29 cellular contexts compared by ENCODE assay signal in the genomic region with DNA sequence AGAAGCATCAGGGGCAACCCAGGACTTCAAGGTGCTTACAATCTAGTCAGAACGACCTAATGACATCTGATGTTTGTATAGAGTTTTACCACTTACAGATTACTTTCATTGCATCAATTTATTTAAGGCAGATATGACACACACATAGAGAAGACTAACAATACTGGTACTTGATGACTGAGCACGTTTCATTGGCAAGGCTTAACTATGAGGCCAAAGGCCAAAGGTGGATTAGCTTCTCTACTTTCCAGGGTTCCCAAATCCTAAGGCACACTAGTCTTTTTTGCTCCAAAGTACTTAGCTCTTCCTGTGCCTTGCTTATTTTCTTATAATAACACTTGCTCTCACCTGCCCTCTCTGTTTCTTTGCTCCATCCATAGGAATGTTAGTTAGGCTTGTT.
"Had no signal": no experiment of that assay in that cellular context is flagged by ENCODE, and none has a peak within 500 bp of the region (broad histone marks: within the 10 kb centered on the region; RNA-seq: fewer than 3 reads in every experiment).

No MANE protein-coding gene starts in this region.

- H3K36me3 ChIP-seq: ovary, stomach, thoracic aorta, thyroid gland, tibial nerve, upper lobe of left lung, vagina had no signal

- FAIRE-seq: urothelium cell line had no signal

- H3K4me1 ChIP-seq: parathyroid adenoma, psoas muscle, stomach, thyroid gland, upper lobe of left lung had no signal

- H3K27ac ChIP-seq: ovary, parathyroid adenoma, psoas muscle, skin epidermis, stomach, thoracic aorta, thyroid gland, tibial nerve, upper lobe of left lung, vagina had no signal

- H3K9me3 ChIP-seq: ovary, psoas muscle, stomach, thoracic aorta, thyroid gland, tibial nerve, upper lobe of left lung, vagina had no signal

- H3K4me3 Mint-ChIP-seq: naive thymus-derived CD8-positive, alpha-beta T cell; natural killer cell treated with Interleukin-12 subunit alpha and Interleukin-12 subunit beta and Interleukin-15 and Interleukin-18, amount 100 ng/mL, for 72 hours; nephron progenitor cell; neural crest cell; stimulated activated effector memory CD8-positive, alpha-beta T cell treated with anti-CD3 and anti-CD28 coated beads, Interleukin-12 subunit alpha, Interleukin-12 subunit beta, amount 100 ng/mL, for 72 hours; stimulated activated naive B cell treated with anti-CD40 and anti-IgM and Interleukin-4, amounts not matched to agents 10 μg/mL and 1 μg/mL and 100 μg/mL, for 72 hours; stimulated activated naive CD8-positive, alpha-beta T cell treated with anti-CD3 and anti-CD28 coated beads, Interleukin-15, Interleukin-2, amounts not matched to agents 100 ng/mL and 50 ng/mL, for 24 hours had no signal

- H3K4me3 ChIP-seq: ovary, psoas muscle, skin epidermis, stomach, thoracic aorta, thyroid gland, tibial nerve, upper lobe of left lung, vagina had no signal

- ATAC-seq: naive thymus-derived CD8-positive, alpha-beta T cell; natural killer cell treated with Interleukin-12 subunit alpha and Interleukin-12 subunit beta and Interleukin-15 and Interleukin-18, amount 100 ng/mL, for 72 hours; psoas muscle; right cardiac atrium; sciatic nerve; stimulated activated effector memory CD8-positive, alpha-beta T cell treated with anti-CD3 and anti-CD28 coated beads, Interleukin-12 subunit alpha, Interleukin-12 subunit beta, amount 100 ng/mL, for 72 hours; stimulated activated naive B cell treated with anti-CD40 and anti-IgM and Interleukin-4, amounts not matched to agents 10 μg/mL and 1 μg/mL and 100 μg/mL, for 72 hours had no signal

- H3K27ac Mint-ChIP-seq: natural killer cell treated with Interleukin-12 subunit alpha and Interleukin-12 subunit beta and Interleukin-15 and Interleukin-18, amount 100 ng/mL, for 72 hours; nephron progenitor cell; progenitor cell of endocrine pancreas; stimulated activated effector memory CD8-positive, alpha-beta T cell treated with anti-CD3 and anti-CD28 coated beads, Interleukin-12 subunit alpha, Interleukin-12 subunit beta, amount 100 ng/mL, for 72 hours; stimulated activated naive B cell treated with anti-CD40 and anti-IgM and Interleukin-4, amounts not matched to agents 10 μg/mL and 1 μg/mL and 100 μg/mL, for 72 hours; stimulated activated naive CD8-positive, alpha-beta T cell treated with anti-CD3 and anti-CD28 coated beads, Interleukin-15, Interleukin-2, amounts not matched to agents 100 ng/mL and 50 ng/mL, for 24 hours had no signal

- DNase-seq: naive thymus-derived CD8-positive, alpha-beta T cell; nephron progenitor cell; occipital lobe; ovary; posterior cingulate gyrus; psoas muscle; right cardiac atrium; stimulated activated CD4-positive, alpha-beta T cell treated with anti-CD3 and anti-CD28 coated beads, Interleukin-15, amount 100 ng/mL, for 24 hours; stimulated activated CD4-positive, alpha-beta T cell treated with anti-CD3 and anti-CD28 coated beads, Interleukin-2, amount 100 ng/mL, for 24 hours; stimulated activated CD4-positive, alpha-beta T cell treated with anti-CD3 and anti-CD28 coated beads, Interleukin-2, amount 100 ng/mL, for 48 hours; stimulated activated CD4-positive, alpha-beta T cell treated with anti-CD3 and anti-CD28 coated beads, Interleukin-4, amount 100 ng/mL, for 24 hours; stimulated activated naive B cell treated with anti-CD40 and anti-IgM and Interleukin-4, amounts not matched to agents 10 μg/mL and 1 μg/mL and 100 μg/mL, for 72 hours; stimulated activated naive CD4-positive, alpha-beta T cell treated with Interleukin-2 at 50 U/mL for 16 hours; stomach; thyroid gland; trophoblast cell; upper lobe of left lung had no signal

- H3K27me3 ChIP-seq: ovary, stomach, thyroid gland, tibial nerve, upper lobe of left lung, vagina had no signal

- H3K27me3 Mint-ChIP-seq: naive thymus-derived CD8-positive, alpha-beta T cell; natural killer cell treated with Interleukin-12 subunit alpha and Interleukin-12 subunit beta and Interleukin-15 and Interleukin-18, amount 100 ng/mL, for 72 hours; progenitor cell of endocrine pancreas; stimulated activated naive B cell treated with anti-CD40 and anti-IgM and Interleukin-4, amounts not matched to agents 10 μg/mL and 1 μg/mL and 100 μg/mL, for 72 hours; stimulated activated naive CD8-positive, alpha-beta T cell treated with anti-CD3 and anti-CD28 coated beads, Interleukin-15, Interleukin-2, amounts not matched to agents 100 ng/mL and 50 ng/mL, for 24 hours had no signal

- H3K4me1 Mint-ChIP-seq: nephron progenitor cell; stimulated activated effector memory CD8-positive, alpha-beta T cell treated with anti-CD3 and anti-CD28 coated beads, Interleukin-12 subunit alpha, Interleukin-12 subunit beta, amount 100 ng/mL, for 72 hours had no signal

- H3K36me3 Mint-ChIP-seq: natural killer cell treated with Interleukin-12 subunit alpha and Interleukin-12 subunit beta and Interleukin-15 and Interleukin-18, amount 100 ng/mL, for 72 hours; stimulated activated effector memory CD8-positive, alpha-beta T cell treated with anti-CD3 and anti-CD28 coated beads, Interleukin-12 subunit alpha, Interleukin-12 subunit beta, amount 100 ng/mL, for 72 hours had no signal
